ENCODE assay signal across 9 cellular contexts in the genomic region with DNA sequence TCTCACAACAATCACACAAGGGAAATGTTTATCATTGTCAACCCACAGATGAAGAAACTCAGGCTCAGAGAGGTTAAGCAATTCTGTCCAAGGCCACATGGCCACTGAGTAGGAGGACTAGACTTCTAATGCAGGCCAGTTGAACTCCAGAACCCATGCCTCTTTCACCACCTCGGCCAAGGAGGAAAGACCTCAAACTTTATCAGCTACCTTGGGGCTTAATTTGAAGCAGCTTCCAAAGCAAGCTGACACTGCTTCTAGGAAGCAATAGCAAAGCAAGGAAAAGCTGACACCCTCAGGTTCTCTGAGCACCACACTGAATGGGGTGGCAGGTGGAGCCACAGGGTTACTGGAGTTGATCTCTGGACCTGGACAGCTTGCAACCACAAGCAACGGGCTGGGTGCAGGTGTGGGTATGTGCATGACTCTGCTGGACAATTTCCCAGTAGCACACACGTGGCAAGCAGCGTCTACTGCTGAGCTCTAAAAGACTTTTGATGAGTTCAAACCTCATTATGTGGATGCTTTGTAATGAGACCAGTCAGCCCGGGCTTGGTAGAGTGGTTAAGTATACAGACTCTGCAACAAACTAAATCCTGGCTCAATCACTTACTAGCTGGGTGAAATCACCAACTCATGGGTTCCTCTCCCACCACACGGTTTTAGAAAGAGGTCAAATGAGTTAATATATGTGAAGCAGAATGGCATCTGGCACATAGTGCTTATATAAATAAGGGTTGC. TPM values are rescaled to one million over a fixed set of nuclear protein-coding genes. Genes with fewer than 3 reads are reported as not detected.
A peak's percentile ranks its signal among the peaks of the same experiment; 100 is the strongest.
DNase-seq lines count a peak whose midpoint lies in the region; ATAC-seq and TF ChIP-seq lines count a peak whose summit lies in the region.
"Had no signal": no experiment of that assay in that cellular context is flagged by ENCODE, and none has a peak within 500 bp of the region (broad histone marks: within the 10 kb centered on the region; RNA-seq: fewer than 3 reads in every experiment).

No MANE protein-coding gene starts in this region.

- H3K27me3 ChIP-seq in ACC112 (ENCODE audit: insufficient read depth, low read length) (no peaks in the 10 kb centered on the region), adipocyte (replicated peaks; ENCODE audit: control insufficient read depth, insufficient read depth, low read length) (no peaks in the 10 kb centered on the region), lower lobe of right lung (ENCODE audit: low read depth) (no peaks in the 10 kb centered on the region), GM23338 (ENCODE audit: insufficient read depth) (no peaks in the 10 kb centered on the region)

- no peaks in the 10 kb centered on the region for H3K36me3 Mint-ChIP-seq in GM23338 (ENCODE audit: low read depth)

- H3K9me3 ChIP-seq in adipocyte (ENCODE audit: control insufficient read depth, low read length) (no peaks in the 10 kb centered on the region), lower lobe of right lung (no peaks in the 10 kb centered on the region)

- 0 out of 2 replicates have a peak, but pooled peaks cover 5% of the 10 kb centered on the region for H4K20me1 ChIP-seq in GM23338 (replicated peaks; ENCODE audit: insufficient read depth)

- H3K27ac Mint-ChIP-seq in GM23338: no peak overlapping the region
- H3K27ac Mint-ChIP-seq: stimulated activated naive B cell treated with anti-CD40 and anti-IgM and Interleukin-4, amounts not matched to agents 10 μg/mL and 1 μg/mL and 100 μg/mL, for 72 hours had no signal

- no peak for TF ChIP-seq POLR2A in erythroblast (IDR thresholded peaks at IDR 0.05; ENCODE audit: low read length)

- peaks cover 5% of the 10 kb centered on the region for H3K27me3 Mint-ChIP-seq in GM23338 (ENCODE audit: insufficient read depth, low read depth, poor library complexity)
- H3K27me3 Mint-ChIP-seq: stimulated activated naive B cell treated with anti-CD40 and anti-IgM and Interleukin-4, amounts not matched to agents 10 μg/mL and 1 μg/mL and 100 μg/mL, for 72 hours had no signal

- no peak overlapping the region for H3K4me2 ChIP-seq in GM23338

- peak overlapping the region; percentile 65 for H3K9ac ChIP-seq in adipocyte (ENCODE audit: low read length)

- ATAC-seq in HG02623 (IDR thresholded peaks at IDR 0.05; ENCODE audit: unreplicated experiment): peak; percentile 6
- peak; percentile 40 to 47 for ATAC-seq in lower lobe of right lung
- ATAC-seq in HG02870 (IDR thresholded peaks at IDR 0.05; ENCODE audit: unreplicated experiment): no peak
- no peak for ATAC-seq in GM23338

- H3K36me3 ChIP-seq in ACC112 (ENCODE audit: insufficient read depth, low read length) (0 out of 2 replicates have a peak, but pooled peaks cover 3% of the 10 kb centered on the region), adipocyte (ENCODE audit: control insufficient read depth, insufficient read depth, low read length, severe bottlenecking) (no peaks in the 10 kb centered on the region), lower lobe of right lung (peaks cover 30% of the 10 kb centered on the region), GM23338 (ENCODE audit: insufficient read depth) (no peaks in the 10 kb centered on the region)

- H2AFZ ChIP-seq in ACC112 (ENCODE audit: low read length, unreplicated experiment) (no peak overlapping the region), GM23338 (no peak overlapping the region)

- no peak overlapping the region for H3K4me3 Mint-ChIP-seq in GM23338
- H3K4me3 Mint-ChIP-seq: stimulated activated naive B cell treated with anti-CD40 and anti-IgM and Interleukin-4, amounts not matched to agents 10 μg/mL and 1 μg/mL and 100 μg/mL, for 72 hours had no signal

- no peak for TF ChIP-seq CTCF in lower lobe of right lung (IDR thresholded peaks at IDR 0.05)
- no peak for TF ChIP-seq CTCF in GM23338 (conservative IDR thresholded peaks at IDR 0.05; ENCODE audit: low read depth in 2 of 2)

- H3K4me1 ChIP-seq in ACC112 (ENCODE audit: control insufficient read depth, insufficient read depth, low read length, unreplicated experiment) (peaks cover 56% of the 10 kb centered on the region), adipocyte (ENCODE audit: control insufficient read depth, insufficient read depth, low read length) (peaks cover 62% of the 10 kb centered on the region), lower lobe of right lung (peaks cover 46% of the 10 kb centered on the region), GM23338 (ENCODE audit: insufficient read depth) (peaks cover 3% of the 10 kb centered on the region; the same call in 1 of the 2 replicates)

- H3K9me2 ChIP-seq in GM23338 (ENCODE audit: insufficient read depth): no peaks in the 10 kb centered on the region

- no peaks in the 10 kb centered on the region for H3F3A ChIP-seq in GM23338 (replicated peaks; ENCODE audit: low read depth)

- H3K79me2 ChIP-seq in ACC112 (ENCODE audit: control insufficient read depth, insufficient read depth, low read length, unreplicated experiment) (no peaks in the 10 kb centered on the region), GM23338 (replicated peaks; ENCODE audit: insufficient read depth) (no peaks in the 10 kb centered on the region)

- H3K27ac ChIP-seq in ACC112 (ENCODE audit: low read depth, low read length): peak overlapping the region; percentile 65
- H3K27ac ChIP-seq in lower lobe of right lung: no peak overlapping the region
- H3K27ac ChIP-seq in GM23338 (ENCODE audit: low read depth): no peak overlapping the region

- no peaks in the 10 kb centered on the region for H3K9me3 Mint-ChIP-seq in GM23338
- H3K9me3 Mint-ChIP-seq: stimulated activated naive B cell treated with anti-CD40 and anti-IgM and Interleukin-4, amounts not matched to agents 10 μg/mL and 1 μg/mL and 100 μg/mL, for 72 hours had no signal

- DNase-seq in adipocyte (ENCODE audit: low read depth) (peak; percentile 52), lower lobe of right lung (peak; percentile 51), erythroblast (lab: John Stamatoyannopoulos, UW) (no peak), NCI-H187 (lab: John Stamatoyannopoulos, UW) (no peak), GM23338 (ENCODE audit: low spot score) (no peak)

- intact Hi-C loops in lower lobe of right lung (cut with DNase I): loop anchor here (10.0 kb wide), 1 partner anchor 52 kb away; no protein-coding TSS in a partner anchor

- H3K4me3 ChIP-seq in ACC112 (ENCODE audit: low read depth, low read length) (peak overlapping the region; percentile 52; the same call in 1 of the 2 replicates), adipocyte (ENCODE audit: low read length) (no peak overlapping the region), lower lobe of right lung (no peak overlapping the region), GM23338 (no peak overlapping the region)

- H3K4me1 Mint-ChIP-seq in GM23338: peaks cover 2% of the 10 kb centered on the region; the same call in 2 of the 3 replicates

TF ChIP-seq in GM23338, 12 proteins besides CTCF, POLR2A, EP300 and RAD21 (continues in another document):
- TF ChIP-seq ZNF114 (CRISPR knock-in tag; IDR thresholded peaks at IDR 0.05) (no peak), EZH2 (IDR thresholded peaks at IDR 0.05; ENCODE audit: low read depth, unreplicated experiment) (no peak), EZH2phosphoT487 (IDR thresholded peaks at IDR 0.05; ENCODE audit: unreplicated experiment) (no peak), JUNB (IDR thresholded peaks at IDR 0.05; ENCODE audit: unreplicated experiment) (no peak), ZNF331 (CRISPR knock-in tag; IDR thresholded peaks at IDR 0.05; ENCODE audit: low read depth) (no peak), NANOG (IDR thresholded peaks at IDR 0.05; ENCODE audit: borderline replicate concordance) (no peak), STAT1 (IDR thresholded peaks at IDR 0.05; ENCODE audit: unreplicated experiment) (no peak)
- TF ChIP-seq, protein P1, sequence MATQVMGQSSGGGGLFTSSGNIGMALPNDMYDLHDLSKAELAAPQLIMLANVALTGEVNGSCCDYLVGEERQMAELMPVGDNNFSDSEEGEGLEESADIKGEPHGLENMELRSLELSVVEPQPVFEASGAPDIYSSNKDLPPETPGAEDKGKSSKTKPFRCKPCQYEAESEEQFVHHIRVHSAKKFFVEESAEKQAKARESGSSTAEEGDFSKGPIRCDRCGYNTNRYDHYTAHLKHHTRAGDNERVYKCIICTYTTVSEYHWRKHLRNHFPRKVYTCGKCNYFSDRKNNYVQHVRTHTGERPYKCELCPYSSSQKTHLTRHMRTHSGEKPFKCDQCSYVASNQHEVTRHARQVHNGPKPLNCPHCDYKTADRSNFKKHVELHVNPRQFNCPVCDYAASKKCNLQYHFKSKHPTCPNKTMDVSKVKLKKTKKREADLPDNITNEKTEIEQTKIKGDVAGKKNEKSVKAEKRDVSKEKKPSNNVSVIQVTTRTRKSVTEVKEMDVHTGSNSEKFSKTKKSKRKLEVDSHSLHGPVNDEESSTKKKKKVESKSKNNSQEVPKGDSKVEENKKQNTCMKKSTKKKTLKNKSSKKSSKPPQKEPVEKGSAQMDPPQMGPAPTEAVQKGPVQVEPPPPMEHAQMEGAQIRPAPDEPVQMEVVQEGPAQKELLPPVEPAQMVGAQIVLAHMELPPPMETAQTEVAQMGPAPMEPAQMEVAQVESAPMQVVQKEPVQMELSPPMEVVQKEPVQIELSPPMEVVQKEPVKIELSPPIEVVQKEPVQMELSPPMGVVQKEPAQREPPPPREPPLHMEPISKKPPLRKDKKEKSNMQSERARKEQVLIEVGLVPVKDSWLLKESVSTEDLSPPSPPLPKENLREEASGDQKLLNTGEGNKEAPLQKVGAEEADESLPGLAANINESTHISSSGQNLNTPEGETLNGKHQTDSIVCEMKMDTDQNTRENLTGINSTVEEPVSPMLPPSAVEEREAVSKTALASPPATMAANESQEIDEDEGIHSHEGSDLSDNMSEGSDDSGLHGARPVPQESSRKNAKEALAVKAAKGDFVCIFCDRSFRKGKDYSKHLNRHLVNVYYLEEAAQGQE (IDR thresholded peaks at IDR 0.05; ENCODE audit: unreplicated experiment): no peak
- TF ChIP-seq, protein P2, sequence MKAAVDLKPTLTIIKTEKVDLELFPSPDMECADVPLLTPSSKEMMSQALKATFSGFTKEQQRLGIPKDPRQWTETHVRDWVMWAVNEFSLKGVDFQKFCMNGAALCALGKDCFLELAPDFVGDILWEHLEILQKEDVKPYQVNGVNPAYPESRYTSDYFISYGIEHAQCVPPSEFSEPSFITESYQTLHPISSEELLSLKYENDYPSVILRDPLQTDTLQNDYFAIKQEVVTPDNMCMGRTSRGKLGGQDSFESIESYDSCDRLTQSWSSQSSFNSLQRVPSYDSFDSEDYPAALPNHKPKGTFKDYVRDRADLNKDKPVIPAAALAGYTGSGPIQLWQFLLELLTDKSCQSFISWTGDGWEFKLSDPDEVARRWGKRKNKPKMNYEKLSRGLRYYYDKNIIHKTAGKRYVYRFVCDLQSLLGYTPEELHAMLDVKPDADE (IDR thresholded peaks at IDR 0.05): no peak

RNA-seq across cellular contexts. Expression of gene CCNL1, which starts 23.1 kb away (rescaled TPM):
- 133 TPM for total RNA-seq in lower lobe of right lung
- 86.9 and 134 TPM in 2 replicates for total RNA-seq in GM23338 (2014; rRNA removed; shearing (Covaris generic))
- polyA plus RNA-seq in GM23338 (2016; fragmentation: Nextera tagmentation; extraction: Ambion mirVana): 96.2 and 108 TPM in 2 replicates

Comparison
In these comparisons a context has a peak if more than half of its experiments do, and no peak if none do; other contexts are left out.
1. ATAC-seq: peak in HG02623 (single experiment) and lower lobe of right lung (2 of 2); none in HG02870 (single experiment) and GM23338 (single experiment).
2. DNase-seq: peak in adipocyte (single experiment) and lower lobe of right lung (single experiment); none in erythroblast (0 of 2), NCI-H187 (0 of 2) and GM23338 (single experiment).